14 cellular contexts compared by ENCODE assay signal in the genomic region with DNA sequence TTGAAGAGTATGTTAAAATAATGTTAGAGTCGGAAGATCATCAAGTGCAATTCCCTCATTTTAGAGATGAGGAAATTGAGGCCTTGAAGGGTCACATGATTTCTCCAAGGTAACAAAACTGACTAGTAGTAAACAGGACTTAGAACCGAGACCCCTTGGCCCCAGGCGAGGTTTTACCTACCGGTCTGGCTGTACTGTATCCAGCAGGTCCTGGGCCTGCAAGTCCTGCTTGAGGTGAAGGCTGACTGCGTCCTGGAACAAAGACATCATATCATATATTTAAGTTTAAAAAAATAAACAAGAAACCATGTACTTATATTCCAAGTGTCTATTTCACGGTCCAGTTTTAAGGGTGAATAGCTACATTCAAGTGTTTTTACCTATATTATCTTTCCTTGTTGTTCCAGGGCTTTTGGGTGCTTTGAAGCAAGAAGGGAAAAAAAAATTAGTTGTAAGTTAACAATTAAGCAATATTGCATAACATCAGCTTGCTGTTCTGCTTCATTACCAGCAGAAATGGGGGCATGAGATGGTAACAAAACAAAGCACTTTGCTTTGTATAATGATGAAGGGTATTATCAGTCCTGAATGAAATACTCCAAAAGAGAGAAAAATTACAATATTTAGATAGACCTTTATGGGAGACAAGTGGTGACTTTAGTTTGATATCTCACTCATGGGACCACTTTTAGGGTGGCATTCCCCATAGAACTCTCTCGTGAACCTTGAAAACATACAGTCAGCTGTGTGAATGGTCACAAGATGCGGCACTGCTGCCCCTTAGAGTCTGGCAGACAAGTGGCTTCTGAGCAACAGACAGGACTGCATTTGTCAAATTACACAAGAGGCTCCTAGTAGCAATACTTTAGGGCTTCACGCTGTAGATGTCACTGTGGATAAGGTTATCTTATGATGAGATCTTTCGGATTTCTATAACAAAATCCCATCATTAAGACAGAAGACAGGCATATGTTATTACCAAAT. TPM values are rescaled to one million over a fixed set of nuclear protein-coding genes. Genes with fewer than 3 reads are reported as not detected.
"Had no signal": no experiment of that assay in that cellular context is flagged by ENCODE, and none has a peak within 500 bp of the region (broad histone marks: within the 10 kb centered on the region; RNA-seq: fewer than 3 reads in every experiment).

No MANE protein-coding gene starts in this region.

- H3K27ac Mint-ChIP-seq: activated CD4-positive, alpha-beta T cell treated with anti-CD3 and anti-CD28 coated beads, Interleukin-2, amount 10 ng/mL, durations not matched to agents 7 days and 5 days; activated naive CD8-positive, alpha-beta T cell treated with anti-CD3 and anti-CD28 coated beads for 36 hours had no signal

- H3K27me3 Mint-ChIP-seq: activated CD4-positive, alpha-beta T cell treated with anti-CD3 and anti-CD28 coated beads, Interleukin-2, amount 10 ng/mL, durations not matched to agents 7 days and 5 days; activated naive CD8-positive, alpha-beta T cell treated with anti-CD3 and anti-CD28 coated beads for 36 hours; naive B cell had no signal

- ATAC-seq: body of pancreas, left colon, sciatic nerve had no signal

- H3K4me3 Mint-ChIP-seq: activated CD4-positive, alpha-beta T cell treated with anti-CD3 and anti-CD28 coated beads, Interleukin-2, amount 10 ng/mL, durations not matched to agents 7 days and 5 days; activated naive CD8-positive, alpha-beta T cell treated with anti-CD3 and anti-CD28 coated beads for 36 hours; naive B cell had no signal

- DNase-seq: activated CD4-positive, alpha-beta T cell treated with anti-CD3 and anti-CD28 coated beads, Interleukin-2, amount 10 ng/mL, durations not matched to agents 7 days and 5 days; activated CD8-positive, alpha-beta memory T cell treated with anti-CD3 and anti-CD28 coated beads, Interleukin-2, amount 50 U/mL, for 48 hours; activated gamma-delta T cell treated with Interleukin-2 at 50 U/mL for 16 hours; activated naive CD8-positive, alpha-beta T cell treated with anti-CD3 and anti-CD28 coated beads for 36 hours; body of pancreas; foreskin fibroblast; glutamatergic neuron; left colon; mammary epithelial cell; naive B cell; posterior cingulate gyrus had no signal

- H3K4me3 ChIP-seq: body of pancreas, coronary artery had no signal

- H3K9me3 Mint-ChIP-seq: activated CD4-positive, alpha-beta T cell treated with anti-CD3 and anti-CD28 coated beads, Interleukin-2, amount 10 ng/mL, durations not matched to agents 7 days and 5 days; activated naive CD8-positive, alpha-beta T cell treated with anti-CD3 and anti-CD28 coated beads for 36 hours; naive B cell had no signal

- H3K4me1 Mint-ChIP-seq: activated naive CD8-positive, alpha-beta T cell treated with anti-CD3 and anti-CD28 coated beads for 36 hours; naive B cell had no signal

RNA-seq across cellular contexts. Expression of gene TCP10L, which starts 56.7 kb away (rescaled TPM):
- total RNA-seq: left colon, mononuclear cell had no signal
